7 cellular contexts compared by ENCODE assay signal in genomic region chr3:49841126-49841525, GRCh38. TPM values are rescaled to one million over a fixed set of nuclear protein-coding genes. Genes with fewer than 3 reads are reported as not detected.
DNase-seq lines count a peak whose midpoint lies in the region; ATAC-seq and TF ChIP-seq lines count a peak whose summit lies in the region.
"Had no signal": no experiment of that assay in that cellular context is flagged by ENCODE, and none has a peak within 500 bp of the region (broad histone marks: within the 10 kb centered on the region; RNA-seq: fewer than 3 reads in every experiment).

No MANE protein-coding gene starts in this region.

- CTCF ChIA-PET in Caco-2 (lab: Charles Lee), result interaction anchor here (0.7 to 2.8 kb wide), 6 partner anchors 32 to 89 kb away, joined by 3 to 12 read pairs (median 4); partner anchors contain the start of genes INKA1 and MON1A

- no peak overlapping the region for H3K27ac Mint-ChIP-seq in Caco-2 (ENCODE audit: unreplicated experiment)
- H3K27ac Mint-ChIP-seq in endothelial cell (ENCODE audit: unreplicated experiment), result peak overlapping the region; percentile 88
- H3K27ac Mint-ChIP-seq: stimulated activated naive CD8-positive, alpha-beta T cell treated with anti-CD3 and anti-CD28 coated beads, Interleukin-15, Interleukin-2, amounts not matched to agents 100 ng/mL and 50 ng/mL, for 24 hours had no signal

- H3K4me1 Mint-ChIP-seq in Caco-2 (ENCODE audit: low read depth, unreplicated experiment) (no peaks in the 10 kb centered on the region), endothelial cell (ENCODE audit: unreplicated experiment) (peaks cover 37% of the 10 kb centered on the region)

- H3K9me3 Mint-ChIP-seq in Caco-2 (ENCODE audit: unreplicated experiment) (no peaks in the 10 kb centered on the region), endothelial cell (ENCODE audit: unreplicated experiment) (no peaks in the 10 kb centered on the region)
- H3K9me3 Mint-ChIP-seq: stimulated activated naive CD8-positive, alpha-beta T cell treated with anti-CD3 and anti-CD28 coated beads, Interleukin-15, Interleukin-2, amounts not matched to agents 100 ng/mL and 50 ng/mL, for 24 hours had no signal

- H3K36me3 ChIP-seq in Caco-2 (ENCODE audit: control insufficient read depth, insufficient read depth, low read length) (no peaks in the 10 kb centered on the region; the same call in 1 of the 2 replicates), colonic mucosa (no peaks in the 10 kb centered on the region), esophagus squamous epithelium (peaks cover 0 to 30% (median 0%) of the 10 kb centered on the region in 3 donors)

- no peak overlapping the region for H3K27ac ChIP-seq in colonic mucosa
- H3K27ac ChIP-seq in esophagus squamous epithelium, result no peak overlapping the region

- no peak for TF ChIP-seq POLR2A in esophagus squamous epithelium (IDR thresholded peaks at IDR 0.05)

- H3K9ac ChIP-seq in colonic mucosa (ENCODE audit: low read depth in 2 of 2, low read length in 2 of 2), result no peak overlapping the region

- H3K4me3 Mint-ChIP-seq in Caco-2 (ENCODE audit: unreplicated experiment) (no peak overlapping the region), endothelial cell (ENCODE audit: unreplicated experiment) (peak overlapping the region; percentile 38)
- H3K4me3 Mint-ChIP-seq: stimulated activated naive CD8-positive, alpha-beta T cell treated with anti-CD3 and anti-CD28 coated beads, Interleukin-15, Interleukin-2, amounts not matched to agents 100 ng/mL and 50 ng/mL, for 24 hours had no signal

- intact Hi-C loops in Caco-2 (cut with micrococcal nuclease; ENCODE audit: unreplicated experiment), result loop anchor here (1.0 kb wide), 2 partner anchors 32 to 65 kb away; no protein-coding TSS in a partner anchor
- intact Hi-C loops in colonic mucosa (cut with DNase I), result loop anchor here (2.0 kb wide), 1 partner anchor 38 kb away; the partner anchor contains the start of gene INKA1
- intact Hi-C loops in esophagus squamous epithelium (cut with DNase I), result loop anchor here (10.0 kb wide), 1 partner anchor 136 kb away; no protein-coding TSS in a partner anchor

- H3K9me3 ChIP-seq in Caco-2 (no peaks in the 10 kb centered on the region), colonic mucosa (no peaks in the 10 kb centered on the region), esophagus squamous epithelium (no peaks in the 10 kb centered on the region)

- TF ChIP-seq CTCF in Caco-2 (IDR thresholded peaks at IDR 0.05; ENCODE audit: insufficient read depth in 1 of 2, low read depth in 1 of 2, low read length in 1 of 2, severe bottlenecking in 1 of 2, unreplicated experiment in 1 of 2) (peak; percentile 46 to 57), endothelial cell (IDR thresholded peaks at IDR 0.05; ENCODE audit: unreplicated experiment) (no peak), colonic mucosa (IDR thresholded peaks at IDR 0.05) (no peak), esophagus squamous epithelium (IDR thresholded peaks at IDR 0.05) (peak in 2 of 6 experiments; percentile 15 to 29)

- H3K27me3 Mint-ChIP-seq in Caco-2 (ENCODE audit: insufficient read depth, unreplicated experiment) (no peaks in the 10 kb centered on the region), endothelial cell (ENCODE audit: unreplicated experiment) (peaks cover 7% of the 10 kb centered on the region)
- H3K27me3 Mint-ChIP-seq: stimulated activated naive CD8-positive, alpha-beta T cell treated with anti-CD3 and anti-CD28 coated beads, Interleukin-15, Interleukin-2, amounts not matched to agents 100 ng/mL and 50 ng/mL, for 24 hours had no signal

- no peak for ATAC-seq in GM19463 (IDR thresholded peaks at IDR 0.05; ENCODE audit: unreplicated experiment)

- H3K27me3 ChIP-seq in Caco-2 (replicated peaks; ENCODE audit: control insufficient read depth, insufficient read depth, low read length), result no peaks in the 10 kb centered on the region
- H3K27me3 ChIP-seq in colonic mucosa, result no peaks in the 10 kb centered on the region
- H3K27me3 ChIP-seq in esophagus squamous epithelium, result no peaks in the 10 kb centered on the region

- H3K4me3 ChIP-seq in Caco-2 (ENCODE audit: low read depth, low read length) (no peak overlapping the region), colonic mucosa (no peak overlapping the region), esophagus squamous epithelium (no peak overlapping the region)

- H3K4me1 ChIP-seq in Caco-2 (no peaks in the 10 kb centered on the region), colonic mucosa (no peaks in the 10 kb centered on the region), esophagus squamous epithelium (peaks cover 0 to 24% (median 7%) of the 10 kb centered on the region in 3 donors)

- H3K36me3 Mint-ChIP-seq in Caco-2 (ENCODE audit: insufficient read depth, unreplicated experiment) (peaks cover 42% of the 10 kb centered on the region), endothelial cell (ENCODE audit: low read depth, unreplicated experiment) (no peaks in the 10 kb centered on the region)

- POLR2A ChIA-PET in Caco-2 (lab: Charles Lee), result interaction anchor here (0.6 kb wide), 1 partner anchor 92 kb away, joined by 3 read pairs; no protein-coding TSS in a partner anchor

- DNase-seq in Caco-2 (peak; percentile 52 to 54), Kasumi-1 (lab: John Stamatoyannopoulos, UW) (peak; percentile 47 to 65), endothelial cell (ENCODE audit: low spot score) (peak; percentile 64), colonic mucosa (no peak), esophagus squamous epithelium (lab: John Stamatoyannopoulos, UW) (no peak)

- no TSS peak for BruUV-seq in Caco-2 (replicated peaks; lab: Mats Ljungman, UMichigan)

RNA-seq across cellular contexts. Expression of gene TRAIP, which starts 15.2 kb away (rescaled TPM):
- 25.1 and 28.0 TPM in 2 replicates for total RNA-seq in Caco-2 (2022)
- 6.2 TPM for total RNA-seq in endothelial cell (ENCODE audit: unreplicated experiment)
- 10 to 100 TPM in 1 of 2 donors, 1 to 10 TPM in 1; 3.6 to 19.7 TPM for total RNA-seq in colonic mucosa
- total RNA-seq in esophagus squamous epithelium, result 10 to 100 TPM in 1 of 4 donors, 1 to 10 TPM in 3; 2.3 to 10.1 (median 4.1) TPM

RNA-seq across cellular contexts. Expression of gene UBA7, which starts 27.4 kb away (rescaled TPM):
- total RNA-seq in Caco-2 (2022) (0.93 TPM in 1 of 2 replicates, not detected in the other), endothelial cell (ENCODE audit: unreplicated experiment) (6.0 TPM), colonic mucosa (10 to 100 TPM; 67.4 to 88.3 TPM), esophagus squamous epithelium (10 to 100 TPM in 3 of 4 donors, 1 to 10 TPM in 1; 8.1 to 43.3 (median 33.8) TPM)

RNA-seq across cellular contexts. Expression of gene CAMKV, which starts 28.6 kb away (rescaled TPM):
- total RNA-seq in Caco-2 (2022) (13.1 and 15.6 TPM in 2 replicates), endothelial cell (ENCODE audit: unreplicated experiment) (0.67 TPM), colonic mucosa (under 1 TPM; 0.21 to 0.30 TPM), esophagus squamous epithelium (under 1 TPM in 1 of 4 donors, not detected in 3; 0.19 TPM)

RNA-seq across cellular contexts. Expression of gene INKA1, which starts 38.1 kb away (rescaled TPM):
- total RNA-seq in Caco-2 (2022) (not detected in 2 replicates), endothelial cell (ENCODE audit: unreplicated experiment) (57.6 TPM), colonic mucosa (under 1 TPM; 0.57 to 0.88 TPM), esophagus squamous epithelium (10 to 100 TPM; 15.2 to 23.3 (median 19.9) TPM)

RNA-seq across cellular contexts. Expression of gene CDHR4, which starts 41.5 kb away (rescaled TPM):
- total RNA-seq in Caco-2 (2022) (not detected in 2 replicates), endothelial cell (ENCODE audit: unreplicated experiment) (1.1 TPM), colonic mucosa (not detected), esophagus squamous epithelium (not detected)

Comparison
In these comparisons a context has a peak if more than half of its experiments do, and no peak if none do; other contexts are left out.
1. DNase-seq: peak in Caco-2 (2 of 2), Kasumi-1 (2 of 2) and endothelial cell (single experiment); none in colonic mucosa (single experiment) and esophagus squamous epithelium (single experiment).
2. CTCF ChIP-seq: peak in Caco-2 (2 of 2); none in endothelial cell (single experiment) and colonic mucosa (single experiment).